In genomic region chr3:155946178-155946577, GRCh38 we compare ENCODE assay signal across 14 cellular contexts.
DNase-seq lines count a peak whose midpoint lies in the region; ATAC-seq and TF ChIP-seq lines count a peak whose summit lies in the region.
"Had no signal": no experiment of that assay in that cellular context is flagged by ENCODE, and none has a peak within 500 bp of the region (broad histone marks: within the 10 kb centered on the region; RNA-seq: fewer than 3 reads in every experiment).

No MANE protein-coding gene starts in this region.

- H4K20me1 ChIP-seq in PC-3 (ENCODE audit: low read length): no peaks in the 10 kb centered on the region

- TF ChIP-seq CTCF in PC-3 (conservative IDR thresholded peaks at IDR 0.05; ENCODE audit: low read depth, low read length): no peak

- no peaks in the 10 kb centered on the region; the same call in 1 of the 2 replicates for H3K4me1 ChIP-seq in PC-3 (ENCODE audit: insufficient read depth, low read length)

- no peak overlapping the region for H3K27ac ChIP-seq in PC-3 (ENCODE audit: low read length)
- H3K27ac ChIP-seq: skin epidermis had no signal

- H3K9ac ChIP-seq in PC-3 (ENCODE audit: low read length): no peak overlapping the region

- H3K9me3 ChIP-seq in PC-3 (ENCODE audit: low read length): no peaks in the 10 kb centered on the region

- ATAC-seq in PC-3: peak; percentile 83
- ATAC-seq in GM18519 (IDR thresholded peaks at IDR 0.05; ENCODE audit: low FRiP score, unreplicated experiment): no peak
- no peak for ATAC-seq in stimulated activated naive CD8-positive, alpha-beta T cell treated with anti-CD3 and anti-CD28 coated beads, Interleukin-15, Interleukin-2, amounts not matched to agents 100 U/mL and 50 U/mL, for 24 hours

- H3F3A ChIP-seq in PC-3 (ENCODE audit: low read length, unreplicated experiment): no peaks in the 10 kb centered on the region

- POLR2A ChIA-PET in PC-3 (lab: Charles Lee; ENCODE audit: unreplicated experiment): interaction anchor here (0.5 kb wide), 1 partner anchor 21 kb away, joined by 4 read pairs; no protein-coding TSS in a partner anchor

- H3K4me3 ChIP-seq in PC-3 (ENCODE audit: low read length): no peak overlapping the region
- H3K4me3 ChIP-seq: skin epidermis had no signal

- H2AFZ ChIP-seq in PC-3 (ENCODE audit: low read length): no peak overlapping the region

- no peaks in the 10 kb centered on the region for H3K79me2 ChIP-seq in PC-3 (ENCODE audit: low read length)

- CTCF ChIA-PET in PC-3 (lab: Charles Lee): no interaction called here

- in situ Hi-C loops in KBM-7 (cut with MboI; ENCODE audit: low pct_unique_long_range_greater_than_20kb, low sequenced_read_pairs): no loop called here

- no peaks in the 10 kb centered on the region for H3K9me2 ChIP-seq in PC-3 (replicated peaks; ENCODE audit: low read length)

- peak; percentile 78 for DNase-seq in AG20443 (ENCODE audit: low spot score)
- peak; percentile 59 for DNase-seq in PC-3
- DNase-seq in dedifferentiated amniotic fluid mesenchymal stem cell (ENCODE audit: extremely low spot score): peak; percentile 71
- peak; percentile 64 for DNase-seq in myocyte (ENCODE audit: low read depth)
- DNase-seq in KBM-7: no peak
- DNase-seq in medulla oblongata (ENCODE audit: extremely low spot score): no peak
- no peak for DNase-seq in stimulated activated naive CD8-positive, alpha-beta T cell treated with anti-CD3 and anti-CD28 coated beads, Interleukin-15, Interleukin-2, amounts not matched to agents 100 U/mL and 50 U/mL, for 24 hours
- DNase-seq: activated naive CD8-positive, alpha-beta T cell treated with anti-CD3 and anti-CD28 coated beads, Interleukin-2, amount 10 ng/mL, durations not matched to agents 7 days and 5 days; CD4-positive, CD25-positive, alpha-beta regulatory T cell; H9; immature natural killer cell; naive B cell had no signal

- H3K36me3 ChIP-seq in PC-3 (ENCODE audit: low read depth, low read length): peaks cover 5% of the 10 kb centered on the region; the same call in 1 of the 2 replicates

- no peaks in the 10 kb centered on the region for H3K27me3 ChIP-seq in PC-3 (ENCODE audit: low read length)

- H3K4me2 ChIP-seq in PC-3 (ENCODE audit: low read length): no peak overlapping the region

- BruUV-seq in PC-3 (replicated peaks; lab: Mats Ljungman, UMichigan): no TSS peak

- intact Hi-C loops in PC-3 (cut with micrococcal nuclease): no loop called here

Comparison
In these comparisons a context has a peak if more than half of its experiments do, and no peak if none do; other contexts are left out.
1. DNase-seq: peak in AG20443 (single experiment), PC-3 (single experiment), dedifferentiated amniotic fluid mesenchymal stem cell (single experiment) and myocyte (single experiment); none in KBM-7 (single experiment), medulla oblongata (single experiment) and stimulated activated naive CD8-positive, alpha-beta T cell treated with anti-CD3 and anti-CD28 coated beads, Interleukin-15, Interleukin-2, amounts not matched to agents 100 U/mL and 50 U/mL, for 24 hours (single experiment).